ENCODE assay signal across 9 cellular contexts in the genomic region with DNA sequence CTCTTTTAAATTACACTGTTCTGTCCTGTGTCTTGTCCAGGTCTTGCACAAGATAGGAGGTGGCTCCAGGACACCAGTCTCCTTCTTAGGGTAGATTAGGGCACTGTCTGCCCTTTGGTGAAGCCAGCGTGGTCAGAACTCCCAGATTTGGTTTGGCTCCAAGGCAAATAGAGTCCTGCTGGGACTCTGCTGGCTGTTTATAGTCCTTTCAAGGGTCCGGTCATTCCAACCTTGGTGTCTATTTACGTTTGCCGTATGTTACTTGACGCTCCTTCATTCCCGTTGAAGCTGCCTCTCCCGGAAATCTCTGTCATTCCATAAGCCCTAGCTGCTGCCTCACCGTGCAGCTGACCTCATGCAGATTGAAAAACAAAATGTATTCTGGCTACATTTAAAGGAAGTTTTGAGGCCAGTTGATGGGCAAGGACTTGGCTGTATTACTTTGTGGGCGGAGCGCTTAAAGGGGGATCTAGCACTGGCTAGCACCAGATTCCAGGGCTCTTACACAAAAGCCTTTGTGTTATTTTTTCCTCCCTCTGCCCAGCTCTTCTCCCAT.
DNase-seq lines count a peak whose midpoint lies in the region; ATAC-seq and TF ChIP-seq lines count a peak whose summit lies in the region.
"Had no signal": no experiment of that assay in that cellular context is flagged by ENCODE, and none has a peak within 500 bp of the region (broad histone marks: within the 10 kb centered on the region; RNA-seq: fewer than 3 reads in every experiment).

No MANE protein-coding gene starts in this region.

- TF ChIP-seq CTCF in AG09309 (IDR thresholded peaks at IDR 0.05; ENCODE audit: control insufficient read depth, insufficient read depth, low read depth, low read length, missing control alignments) (no peak), RWPE1 (conservative IDR thresholded peaks at IDR 0.05; ENCODE audit: low read depth) (no peak), fibroblast of villous mesenchyme (IDR thresholded peaks at IDR 0.05; ENCODE audit: insufficient read depth, low read depth, low read length) (no peak), GM13976 (IDR thresholded peaks at IDR 0.05; ENCODE audit: borderline replicate concordance, control extremely low read depth, extremely low read depth, insufficient read depth, missing control alignments) (no peak)

- no peak for ATAC-seq in naive thymus-derived CD8-positive, alpha-beta T cell

- CTCF ChIA-PET in RWPE1 (lab: Yijun Ruan, JAX), result no interaction called here

- peak overlapping the region; percentile 94 for H3K27ac ChIP-seq in RWPE1

- intact Hi-C loops in activated T-helper 1 cell treated with anti-CD3 and anti-CD28 coated beads, Interleukin-12 subunit alpha, Interleukin-12 subunit beta, Interleukin-2, Interleukin-4 antibody, amounts not matched to agents 30 ng/mL and 10 ng/mL and 1 ng/mL, durations not matched to agents 14 hours and 24 hours and 36 hours (cut with micrococcal nuclease), result no loop called here

- no peaks in the 10 kb centered on the region for H3K36me3 Mint-ChIP-seq in naive thymus-derived CD8-positive, alpha-beta T cell
- no peaks in the 10 kb centered on the region for H3K36me3 Mint-ChIP-seq in activated T-helper 1 cell treated with anti-CD3 and anti-CD28 coated beads, Interleukin-12 subunit alpha, Interleukin-12 subunit beta, Interleukin-2, Interleukin-4 antibody, amounts not matched to agents 30 ng/mL and 10 ng/mL and 1 ng/mL, durations not matched to agents 14 hours and 24 hours and 36 hours (ENCODE audit: low read depth)

- POLR2A ChIA-PET in RWPE1 (lab: Yijun Ruan, JAX; ENCODE audit: low non-redundant PET), result no interaction called here
- POLR2A ChIA-PET in naive thymus-derived CD8-positive, alpha-beta T cell (lab: Charles Lee), result no interaction called here

- DNase-seq in AG09309 (ENCODE audit: low read depth) (peak; percentile 97), RWPE1 (ENCODE audit: low spot score) (peak; percentile 48), fibroblast of villous mesenchyme (ENCODE audit: low read depth) (peak; percentile 82), non-pigmented ciliary epithelial cell (ENCODE audit: low read depth) (peak; percentile 95), GM13976 (ENCODE audit: low spot score) (no peak), NCI-H1417 (lab: John Stamatoyannopoulos, UW) (no peak)
- no peak for DNase-seq in naive thymus-derived CD8-positive, alpha-beta T cell
- DNase-seq in activated T-helper 1 cell treated with anti-CD3 and anti-CD28 coated beads, Interleukin-12 subunit alpha, Interleukin-12 subunit beta, Interleukin-2, Interleukin-4 antibody, amounts not matched to agents 30 ng/mL and 10 ng/mL and 1 ng/mL, durations not matched to agents 14 hours and 24 hours and 36 hours (ENCODE audit: low spot score), result no peak
- DNase-seq: KG1 had no signal

- peaks cover 0 to 9% (median 3%) of the 10 kb centered on the region in 5 donors for H3K27me3 Mint-ChIP-seq in naive thymus-derived CD8-positive, alpha-beta T cell
- peaks cover 2% of the 10 kb centered on the region for H3K27me3 Mint-ChIP-seq in activated T-helper 1 cell treated with anti-CD3 and anti-CD28 coated beads, Interleukin-12 subunit alpha, Interleukin-12 subunit beta, Interleukin-2, Interleukin-4 antibody, amounts not matched to agents 30 ng/mL and 10 ng/mL and 1 ng/mL, durations not matched to agents 14 hours and 24 hours and 36 hours (ENCODE audit: insufficient read depth)

- H3K27ac Mint-ChIP-seq in naive thymus-derived CD8-positive, alpha-beta T cell, result no peak overlapping the region
- no peak overlapping the region for H3K27ac Mint-ChIP-seq in activated T-helper 1 cell treated with anti-CD3 and anti-CD28 coated beads, Interleukin-12 subunit alpha, Interleukin-12 subunit beta, Interleukin-2, Interleukin-4 antibody, amounts not matched to agents 30 ng/mL and 10 ng/mL and 1 ng/mL, durations not matched to agents 14 hours and 24 hours and 36 hours

- H3K4me3 Mint-ChIP-seq in naive thymus-derived CD8-positive, alpha-beta T cell, result no peak overlapping the region
- H3K4me3 Mint-ChIP-seq in activated T-helper 1 cell treated with anti-CD3 and anti-CD28 coated beads, Interleukin-12 subunit alpha, Interleukin-12 subunit beta, Interleukin-2, Interleukin-4 antibody, amounts not matched to agents 30 ng/mL and 10 ng/mL and 1 ng/mL, durations not matched to agents 14 hours and 24 hours and 36 hours, result no peak overlapping the region

- peaks cover 0 to under 1% (median 0%) of the 10 kb centered on the region in 9 donors for H3K9me3 Mint-ChIP-seq in naive thymus-derived CD8-positive, alpha-beta T cell
- no peaks in the 10 kb centered on the region for H3K9me3 Mint-ChIP-seq in activated T-helper 1 cell treated with anti-CD3 and anti-CD28 coated beads, Interleukin-12 subunit alpha, Interleukin-12 subunit beta, Interleukin-2, Interleukin-4 antibody, amounts not matched to agents 30 ng/mL and 10 ng/mL and 1 ng/mL, durations not matched to agents 14 hours and 24 hours and 36 hours

- H3K4me1 Mint-ChIP-seq in naive thymus-derived CD8-positive, alpha-beta T cell, result no peaks in the 10 kb centered on the region
- no peaks in the 10 kb centered on the region for H3K4me1 Mint-ChIP-seq in activated T-helper 1 cell treated with anti-CD3 and anti-CD28 coated beads, Interleukin-12 subunit alpha, Interleukin-12 subunit beta, Interleukin-2, Interleukin-4 antibody, amounts not matched to agents 30 ng/mL and 10 ng/mL and 1 ng/mL, durations not matched to agents 14 hours and 24 hours and 36 hours (ENCODE audit: low read depth)

- no peak overlapping the region; the same call in 1 of the 2 replicates for H3K4me3 ChIP-seq in AG09309 (ENCODE audit: control insufficient read depth, low read depth, low read length)
- H3K4me3 ChIP-seq in fibroblast of villous mesenchyme (ENCODE audit: low read depth, low read length), result no peak overlapping the region

- in situ Hi-C loops in GM13976 (cut with MboI; ENCODE audit: low sequenced_read_pairs, unreplicated experiment), result no loop called here

Comparison
In these comparisons a context has a peak if more than half of its experiments do, and no peak if none do; other contexts are left out.
1. DNase-seq: peak in AG09309 (single experiment), RWPE1 (single experiment), fibroblast of villous mesenchyme (single experiment) and non-pigmented ciliary epithelial cell (single experiment); none in naive thymus-derived CD8-positive, alpha-beta T cell (0 of 10), GM13976 (single experiment), activated T-helper 1 cell treated with anti-CD3 and anti-CD28 coated beads, Interleukin-12 subunit alpha, Interleukin-12 subunit beta, Interleukin-2, Interleukin-4 antibody, amounts not matched to agents 30 ng/mL and 10 ng/mL and 1 ng/mL, durations not matched to agents 14 hours and 24 hours and 36 hours (single experiment) and NCI-H1417 (0 of 3).